ENCODE assay signal across 8 cellular contexts in genomic region chr9:131126059-131126426, GRCh38. TPM values are rescaled to one million over a fixed set of nuclear protein-coding genes. Genes with fewer than 3 reads are reported as not detected.
A peak's percentile ranks its signal among the peaks of the same experiment; 100 is the strongest.
DNase-seq lines count a peak whose midpoint lies in the region; ATAC-seq and TF ChIP-seq lines count a peak whose summit lies in the region.

No MANE protein-coding gene starts in this region.

- intact Hi-C loops in mucosa of descending colon (cut with DNase I, micrococcal nuclease), result no loop called here

- H3K4me1 ChIP-seq in HUES6 (ENCODE audit: control insufficient read depth, insufficient read depth, low read length), result 0 out of 2 replicates have a peak, but pooled peaks cover 4% of the 10 kb centered on the region
- H3K4me1 ChIP-seq in mucosa of descending colon (ENCODE audit: low read depth), result peaks cover 12% of the 10 kb centered on the region

- H3K27ac ChIP-seq in 22Rv1 (peak overlapping the region; percentile 94), HUES6 (ENCODE audit: low read depth, low read length) (peak overlapping the region; percentile 8; the same call in 1 of the 2 replicates), caudate nucleus (ENCODE audit: low read depth, low read length) (peak overlapping the region; percentile 63)

- H3K4me3 ChIP-seq in HUES6 (ENCODE audit: low read depth, low read length) (peak overlapping the region; percentile 92), mucosa of descending colon (peak overlapping the region; percentile 83)

- H3K9ac ChIP-seq in HUES6 (ENCODE audit: low read length), result peak overlapping the region; percentile 94

- H3K36me3 ChIP-seq in HUES6 (ENCODE audit: control insufficient read depth, insufficient read depth, low read length) (peaks cover 52% of the 10 kb centered on the region), mucosa of descending colon (ENCODE audit: low read depth) (peaks cover 3% of the 10 kb centered on the region)

- no peaks in the 10 kb centered on the region for H3K27me3 ChIP-seq in HUES6 (ENCODE audit: control insufficient read depth, insufficient read depth, low read length)

- DNase-seq in caudate nucleus (lab: John Stamatoyannopoulos, UW) (no peak), mucosa of descending colon (no peak), COR-L47 (lab: John Stamatoyannopoulos, UW) (no peak), NCI-H524 (lab: John Stamatoyannopoulos, UW) (no peak), SIG-M5 treated with dmso at 0.1 percent for 504 hours (lab: John Stamatoyannopoulos, UW; ENCODE audit: unreplicated experiment) (no peak), DMS 273 (lab: John Stamatoyannopoulos, UW; ENCODE audit: unreplicated experiment) (no peak)

- TF ChIP-seq CTCF in 22Rv1 (IDR thresholded peaks at IDR 0.05), result no peak
- no peak for TF ChIP-seq CTCF in mucosa of descending colon (IDR thresholded peaks at IDR 0.05)

- H3K9me3 ChIP-seq in HUES6 (ENCODE audit: control insufficient read depth, insufficient read depth, low read depth, low read length) (no peaks in the 10 kb centered on the region), mucosa of descending colon (no peaks in the 10 kb centered on the region)

- no peak for ATAC-seq in mucosa of descending colon

RNA-seq across cellular contexts. Expression of gene NUP214, which starts 0.7 kb away (rescaled TPM):
- 10 to 100 TPM; 56.1 to 57.9 (median 56.5) TPM for total RNA-seq in mucosa of descending colon

RNA-seq across cellular contexts. Expression of gene AIF1L, which starts 29.7 kb away (rescaled TPM):
- total RNA-seq in mucosa of descending colon, result 1 to 10 TPM; 1.4 to 5.6 (median 5.0) TPM

Comparison
In these comparisons a context has a peak if more than half of its experiments do, and no peak if none do; other contexts are left out.
1. H3K27ac ChIP-seq: peak in every context shown above with its lines; median percentile 94 in 22Rv1; 63 in caudate nucleus; 8 in HUES6.